ENCODE assay signal across 23 cellular contexts in genomic region chr7:28297821-28298439, GRCh38.
DNase-seq lines count a peak whose midpoint lies in the region; ATAC-seq and TF ChIP-seq lines count a peak whose summit lies in the region.
"Had no signal": no experiment of that assay in that cellular context is flagged by ENCODE, and none has a peak within 500 bp of the region (broad histone marks: within the 10 kb centered on the region; RNA-seq: fewer than 3 reads in every experiment).

No MANE protein-coding gene starts in this region.

- H3K36me3 Mint-ChIP-seq in WTC11, result peaks cover 3% of the 10 kb centered on the region; the same call in 1 of the 2 replicates
- H3K36me3 Mint-ChIP-seq: immature natural killer cell, neural progenitor cell, type B pancreatic cell had no signal

- no peak for ATAC-seq in WTC11
- ATAC-seq in HG03457 (IDR thresholded peaks at IDR 0.05; ENCODE audit: unreplicated experiment), result no peak
- ATAC-seq: activated CD8-positive, alpha-beta T cell treated with anti-CD3 and anti-CD28 coated beads, Interleukin-2, amount 10 ng/mL, durations not matched to agents 7 days and 5 days had no signal

- H3K27me3 Mint-ChIP-seq in WTC11 (ENCODE audit: low read depth), result no peaks in the 10 kb centered on the region

- CTCF ChIA-PET in WTC11 (lab: Charles Lee), result interaction anchor here (0.9 to 2.2 kb wide), 6 partner anchors 53 to 329 kb away, joined by 3 to 13 read pairs (median 8); no protein-coding TSS in a partner anchor

- peaks cover 53% of the 10 kb centered on the region for H3K4me1 Mint-ChIP-seq in WTC11
- H3K4me1 Mint-ChIP-seq: immature natural killer cell had no signal

- TF ChIP-seq CTCF in WTC11 (IDR thresholded peaks at IDR 0.05), result no peak

- H3K4me3 Mint-ChIP-seq in WTC11, result no peak overlapping the region
- H3K4me3 Mint-ChIP-seq: activated CD8-positive, alpha-beta T cell treated with anti-CD3 and anti-CD28 coated beads, Interleukin-2, amount 10 ng/mL, durations not matched to agents 7 days and 5 days; immature natural killer cell; neural progenitor cell; type B pancreatic cell had no signal

- peaks cover 3% of the 10 kb centered on the region for H3K9me3 Mint-ChIP-seq in WTC11
- H3K9me3 Mint-ChIP-seq: immature natural killer cell, neural progenitor cell, type B pancreatic cell had no signal

- peak; percentile 16 for DNase-seq in SHP77 treated with DMSO at 0.1 percent for 48 hours (lab: John Stamatoyannopoulos, UW)
- no peak for DNase-seq in SHP77 (lab: John Stamatoyannopoulos, UW)
- DNase-seq in NAMALWA (ENCODE audit: low spot score), result peak; percentile 75
- no peak for DNase-seq in WTC11 (ENCODE audit: low spot score)
- DNase-seq in stimulated activated CD4-positive, alpha-beta T cell treated with anti-CD3 and anti-CD28 coated beads, Interleukin-2, amount 100 ng/mL, for 24 hours, result no peak
- no peak for DNase-seq in A172 (ENCODE audit: low spot score)
- no peak for DNase-seq in NCI-H526 (lab: John Stamatoyannopoulos, UW)
- DNase-seq: activated CD8-positive, alpha-beta T cell treated with anti-CD3 and anti-CD28 coated beads, Interleukin-2, amount 10 ng/mL, durations not matched to agents 7 days and 5 days; activated naive CD4-positive, alpha-beta T cell treated with Interleukin-2 at 50 U/mL for 16 hours; activated T-cell treated with anti-CD3 and anti-CD28 coated beads, Interleukin-2, amount 50 U/mL, for 1 hour; AML-193; COR-L47; GOT3; immature natural killer cell; left lung; NCI-H146; NCI-H69; psoas muscle; stimulated activated CD4-positive, alpha-beta T cell treated with anti-CD3 and anti-CD28 coated beads, Interleukin-4, amount 100 ng/mL, for 4 hours; T-helper 9 cell had no signal

- H3K27ac Mint-ChIP-seq in WTC11, result no peak overlapping the region
- H3K27ac Mint-ChIP-seq: activated CD8-positive, alpha-beta T cell treated with anti-CD3 and anti-CD28 coated beads, Interleukin-2, amount 10 ng/mL, durations not matched to agents 7 days and 5 days; immature natural killer cell; neural progenitor cell had no signal

- POLR2A ChIA-PET in WTC11 (lab: Charles Lee), result no interaction called here

TF ChIP-seq in WTC11, 78 proteins besides CTCF, POLR2A, EP300 and RAD21:
- TF ChIP-seq AR (CRISPR knock-in tag; IDR thresholded peaks at IDR 0.05) (no peak), ATF3 (CRISPR knock-in tag; conservative IDR thresholded peaks at IDR 0.05) (no peak), ZNF263 (CRISPR knock-in tag; IDR thresholded peaks at IDR 0.05; ENCODE audit: low read depth) (peak; percentile 44; the same call in 1 of the 2 replicates)

Comparison
In these comparisons a context has a peak if more than half of its experiments do, and no peak if none do; other contexts are left out.
1. DNase-seq: peak in SHP77 treated with DMSO at 0.1 percent for 48 hours (single experiment) and NAMALWA (single experiment); none in SHP77 (0 of 2), WTC11 (single experiment), stimulated activated CD4-positive, alpha-beta T cell treated with anti-CD3 and anti-CD28 coated beads, Interleukin-2, amount 100 ng/mL, for 24 hours (0 of 2), A172 (single experiment) and NCI-H526 (0 of 2).